In the genomic region with DNA sequence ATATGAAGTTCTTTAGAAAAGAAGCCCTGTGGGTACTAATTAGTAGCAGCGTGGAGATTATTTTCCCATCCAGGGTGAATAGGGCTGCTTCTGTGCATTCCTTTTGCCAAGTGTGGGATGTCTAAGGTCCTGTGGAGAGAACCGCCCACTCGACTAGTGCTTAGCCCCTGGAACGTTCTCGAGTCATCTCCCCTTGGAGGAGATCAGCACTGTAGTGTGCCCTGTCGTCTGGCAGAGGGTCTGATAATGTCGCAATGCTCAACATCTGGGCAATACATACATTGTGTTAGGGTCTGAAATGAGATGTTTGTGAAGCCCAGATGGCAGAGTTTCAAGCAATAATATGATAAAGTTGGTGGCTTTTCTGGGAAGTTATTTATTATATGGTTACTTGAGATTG, we compare ENCODE assay signal across 12 cellular contexts.
DNase-seq lines count a peak whose midpoint lies in the region; ATAC-seq, FAIRE-seq and TF ChIP-seq lines count a peak whose summit lies in the region.
"Had no signal": no experiment of that assay in that cellular context is flagged by ENCODE, and none has a peak within 500 bp of the region (broad histone marks: within the 10 kb centered on the region; RNA-seq: fewer than 3 reads in every experiment).

No MANE protein-coding gene starts in this region.

- H3K36me3 ChIP-seq in Panc1 (ENCODE audit: control insufficient read depth, insufficient read depth, low read length) (no peaks in the 10 kb centered on the region), heart left ventricle (no peaks in the 10 kb centered on the region)

- no peak for TF ChIP-seq CTCF in GM12875 (IDR thresholded peaks at IDR 0.05; ENCODE audit: borderline replicate concordance, insufficient read depth, low read depth, low read length)
- TF ChIP-seq CTCF in Panc1 (IDR thresholded peaks at IDR 0.05) = no peak
- no peak for TF ChIP-seq CTCF in heart left ventricle (IDR thresholded peaks at IDR 0.05)
- TF ChIP-seq CTCF in GM10266 (IDR thresholded peaks at IDR 0.05; ENCODE audit: control insufficient read depth, insufficient read depth, low read depth, missing control alignments) = no peak
- TF ChIP-seq CTCF in chondrocyte (IDR thresholded peaks at IDR 0.05) = no peak

- H3K27me3 Mint-ChIP-seq in chondrocyte (ENCODE audit: low read depth) = peaks cover 4% of the 10 kb centered on the region

- no peak for ATAC-seq in Panc1
- ATAC-seq in heart left ventricle = peak; percentile 59 to 81 (median 72)

- no peak for TF ChIP-seq POLR2A in heart left ventricle (IDR thresholded peaks at IDR 0.05)
- TF ChIP-seq POLR2A in GM12891 (IDR thresholded peaks at IDR 0.05; ENCODE audit: low read depth, low read length) = no peak

- H3K27ac Mint-ChIP-seq in chondrocyte (ENCODE audit: unreplicated experiment) = no peak overlapping the region

- intact Hi-C loops in Panc1 (cut with micrococcal nuclease; ENCODE audit: unreplicated experiment) (no loop called here), heart left ventricle (cut with DNase I) (no loop called here)

- CTCF ChIA-PET in Panc1 (lab: Charles Lee) = no interaction called here

- 52 to 77% (median 62%) methylated on average over 7 of the region's 7 CpGs for WGBS in heart left ventricle, 4 donors

- H3K4me1 ChIP-seq in Panc1 (ENCODE audit: control insufficient read depth, insufficient read depth, low read length) (peaks cover 39% of the 10 kb centered on the region), heart left ventricle (peaks cover 0 to 74% (median 14%) of the 10 kb centered on the region in 12 donors)

- no peaks in the 10 kb centered on the region for H3K9me3 Mint-ChIP-seq in chondrocyte (ENCODE audit: low read depth)

- peak overlapping the region; percentile 83 for H3K27ac ChIP-seq in Panc1 (ENCODE audit: low read length)
- peak overlapping the region in 11 of 12 donors; percentile 7 to 81 (median 66) for H3K27ac ChIP-seq in heart left ventricle
- peak overlapping the region in 16 of 21 experiments; percentile 14 to 79 (median 48) for H3K27ac ChIP-seq in skin epidermis

- peaks cover 23% of the 10 kb centered on the region for H3K4me1 Mint-ChIP-seq in chondrocyte (ENCODE audit: low read depth)

- no peaks in the 10 kb centered on the region for H3K36me3 Mint-ChIP-seq in chondrocyte (ENCODE audit: low read depth)

- H3K4me3 Mint-ChIP-seq in chondrocyte (ENCODE audit: unreplicated experiment) = no peak overlapping the region

- H3K9me3 ChIP-seq in Panc1 (ENCODE audit: control insufficient read depth, insufficient read depth, low read depth, low read length) (no peaks in the 10 kb centered on the region), heart left ventricle (no peaks in the 10 kb centered on the region)

- in situ Hi-C loops in Panc1 (cut with HindIII; ENCODE audit: low pct_unique_long_range_greater_than_20kb, low sequenced_read_pairs) = no loop called here

- POLR2A ChIA-PET in Panc1 (lab: Charles Lee) = no interaction called here

- FAIRE-seq in GM12891 (lab: Jason Lieb, UNC) = no peak
- FAIRE-seq: endothelial cell of umbilical vein, keratinocyte had no signal

- no peak for DNase-seq in Panc1 (ENCODE audit: low read depth, low spot score)
- DNase-seq in heart left ventricle = no peak
- DNase-seq in GM12891 (ENCODE audit: insufficient read length, low spot score) = no peak
- no peak for DNase-seq in GM10266 (ENCODE audit: extremely low spot score)
- no peak for DNase-seq in NCI-H226
- DNase-seq in chondrocyte (ENCODE audit: low spot score) = no peak
- DNase-seq: activated gamma-delta T cell, NCI-H510A treated with DMSO at 0.1 percent for 48 hours had no signal

- H3K27me3 ChIP-seq in Panc1 (ENCODE audit: control insufficient read depth, insufficient read depth, low read length) (no peaks in the 10 kb centered on the region), heart left ventricle (no peaks in the 10 kb centered on the region)

- BruUV-seq in Panc1 (replicated peaks; lab: Mats Ljungman, UMichigan) = TSS peak; percentile 36

- H3K4me3 ChIP-seq in GM12875 (ENCODE audit: low read depth, low read length) (peak overlapping the region; percentile 43), Panc1 (ENCODE audit: low read depth in 2 of 2, low read length in 2 of 2) (peak overlapping the region in 1 of 2 experiments; percentile 6; a peak in 2 of 4 replicates), heart left ventricle (peak overlapping the region in 11 of 12 donors; percentile 10 to 59 (median 46)), skin epidermis (peak overlapping the region; percentile 3 to 29 (median 23))

TF ChIP-seq in GM12891, 5 proteins besides CTCF, POLR2A, EP300 and RAD21:
- no peak for TF ChIP-seq SPI1 (IDR thresholded peaks at IDR 0.05; ENCODE audit: low read depth, low read length)
- TF ChIP-seq PAX5 (IDR thresholded peaks at IDR 0.05; ENCODE audit: insufficient read depth, low read length, severe bottlenecking) = no peak
- no peak for TF ChIP-seq POU2F2 (IDR thresholded peaks at IDR 0.05; ENCODE audit: low read depth, low read length)
- no peak for TF ChIP-seq POLR2AphosphoS5 (IDR thresholded peaks at IDR 0.05; ENCODE audit: low read depth, low read length)
- TF ChIP-seq TAF1 (IDR thresholded peaks at IDR 0.05; ENCODE audit: low read depth, low read length) = no peak
TF ChIP-seq in GM12891: peak in this region for 0.
